ENCODE assay signal across 17 cellular contexts in the genomic region with DNA sequence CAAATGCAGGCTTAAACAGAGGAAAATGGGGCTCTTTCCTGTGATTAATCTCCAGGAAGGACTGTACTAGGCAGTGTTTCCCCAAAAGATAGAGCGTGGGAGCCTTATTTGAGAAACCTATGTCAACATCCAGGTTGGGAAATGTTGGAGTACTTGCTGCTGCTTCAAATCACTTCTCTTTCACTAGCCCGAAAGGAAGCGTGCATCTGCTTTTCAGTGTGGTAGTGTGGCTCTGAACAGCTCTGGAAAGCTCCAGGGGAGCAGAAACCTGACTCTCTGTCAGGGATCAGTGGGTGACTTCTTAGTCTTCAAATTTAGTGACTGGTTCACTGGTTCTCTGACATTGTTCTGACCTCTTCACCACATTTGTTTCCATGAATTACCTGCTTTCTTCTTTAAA. TPM values are rescaled to one million over a fixed set of nuclear protein-coding genes. Genes with fewer than 3 reads are reported as not detected.
DNase-seq lines count a peak whose midpoint lies in the region; ATAC-seq, FAIRE-seq and TF ChIP-seq lines count a peak whose summit lies in the region.
"Had no signal": no experiment of that assay in that cellular context is flagged by ENCODE, and none has a peak within 500 bp of the region (broad histone marks: within the 10 kb centered on the region; RNA-seq: fewer than 3 reads in every experiment).

No MANE protein-coding gene starts in this region.

- H3K4me2 ChIP-seq in astrocyte (ENCODE audit: low read length) (peak overlapping the region; percentile 86), hepatocyte (peak overlapping the region; percentile 15)

- H3K79me2 ChIP-seq in astrocyte (ENCODE audit: insufficient read depth, low read length) (no peaks in the 10 kb centered on the region), hepatocyte (peaks cover 5% of the 10 kb centered on the region)

- no peaks in the 10 kb centered on the region for H3K9me3 Mint-ChIP-seq in HFFc6
- no peaks in the 10 kb centered on the region for H3K9me3 Mint-ChIP-seq in astrocyte (ENCODE audit: unreplicated experiment)
- H3K9me3 Mint-ChIP-seq in activated CD4-positive, alpha-beta memory T cell treated with anti-CD3 and anti-CD28 coated beads for 36 hours: no peaks in the 10 kb centered on the region
- H3K9me3 Mint-ChIP-seq in activated CD4-positive, alpha-beta T cell treated with anti-CD3 and anti-CD28 coated beads for 36 hours (ENCODE audit: low read depth): no peaks in the 10 kb centered on the region
- H3K9me3 Mint-ChIP-seq: activated CD4-positive, alpha-beta T cell treated with anti-CD3 and anti-CD28 coated beads, Interleukin-2, amount 10 ng/mL, durations not matched to agents 24 days and 14 days; CD8-positive, alpha-beta T cell; stimulated activated naive CD8-positive, alpha-beta T cell treated with anti-CD3 and anti-CD28 coated beads, Interleukin-15, Interleukin-2, amounts not matched to agents 100 ng/mL and 50 ng/mL, for 24 hours had no signal

- no peaks in the 10 kb centered on the region for H4K20me1 ChIP-seq in astrocyte (ENCODE audit: insufficient read depth, low read length)
- H4K20me1 ChIP-seq in hepatocyte (ENCODE audit: insufficient read depth, poor library complexity, severe bottlenecking): peaks cover 5% of the 10 kb centered on the region

- H3K27ac ChIP-seq in astrocyte (ENCODE audit: low read depth, low read length) (no peak overlapping the region), hepatocyte (peak overlapping the region; percentile 57), small intestine (ENCODE audit: low read depth in 1 of 2, low read length in 1 of 2) (peak overlapping the region; percentile 57 to 89)

- H3K9ac ChIP-seq in astrocyte (ENCODE audit: low read length): peak overlapping the region; percentile 84

- H3K4me3 ChIP-seq in astrocyte (ENCODE audit: insufficient read depth, low read depth, low read length): no peak overlapping the region
- no peak overlapping the region for H3K4me3 ChIP-seq in hepatocyte
- H3K4me3 ChIP-seq in small intestine (ENCODE audit: low read depth in 1 of 2, low read length in 2 of 2): no peak overlapping the region

- H3K9me2 ChIP-seq in hepatocyte (replicated peaks; ENCODE audit: insufficient read depth): no peaks in the 10 kb centered on the region

- H3K4me3 Mint-ChIP-seq in HFFc6 (no peak overlapping the region), astrocyte (ENCODE audit: unreplicated experiment) (no peak overlapping the region)
- H3K4me3 Mint-ChIP-seq in activated CD4-positive, alpha-beta memory T cell treated with anti-CD3 and anti-CD28 coated beads for 36 hours: no peak overlapping the region
- H3K4me3 Mint-ChIP-seq in activated CD4-positive, alpha-beta T cell treated with anti-CD3 and anti-CD28 coated beads for 36 hours: no peak overlapping the region
- H3K4me3 Mint-ChIP-seq: activated CD4-positive, alpha-beta T cell treated with anti-CD3 and anti-CD28 coated beads, Interleukin-2, amount 10 ng/mL, durations not matched to agents 24 days and 14 days; CD8-positive, alpha-beta T cell; stimulated activated naive CD8-positive, alpha-beta T cell treated with anti-CD3 and anti-CD28 coated beads, Interleukin-15, Interleukin-2, amounts not matched to agents 100 ng/mL and 50 ng/mL, for 24 hours had no signal

- H3K9me3 ChIP-seq in astrocyte (ENCODE audit: insufficient read depth, low read depth, low read length) (no peaks in the 10 kb centered on the region), hepatocyte (ENCODE audit: low read depth) (no peaks in the 10 kb centered on the region), small intestine (ENCODE audit: control insufficient read depth, low read depth) (no peaks in the 10 kb centered on the region)

- no peak for FAIRE-seq in astrocyte (lab: Jason Lieb, UNC)
- FAIRE-seq in small intestine (lab: Jason Lieb, UNC): no peak
- FAIRE-seq: RCC 7860 had no signal

- no peak for ATAC-seq in activated CD4-positive, alpha-beta T cell treated with anti-CD3 and anti-CD28 coated beads for 36 hours
- ATAC-seq: CD8-positive, alpha-beta T cell had no signal

- POLR2A ChIA-PET in activated CD4-positive, alpha-beta memory T cell treated with anti-CD3 and anti-CD28 coated beads for 36 hours (lab: Charles Lee): no interaction called here
- POLR2A ChIA-PET in activated CD4-positive, alpha-beta T cell treated with anti-CD3 and anti-CD28 coated beads for 36 hours (lab: Charles Lee): no interaction called here

- H3K36me3 Mint-ChIP-seq in HFFc6 (ENCODE audit: low read depth) (0 out of 2 replicates have a peak, but pooled peaks cover 3% of the 10 kb centered on the region), astrocyte (ENCODE audit: low read depth, unreplicated experiment) (no peaks in the 10 kb centered on the region)
- H3K36me3 Mint-ChIP-seq in activated CD4-positive, alpha-beta memory T cell treated with anti-CD3 and anti-CD28 coated beads for 36 hours: peaks cover 4% of the 10 kb centered on the region
- peaks cover 7% of the 10 kb centered on the region for H3K36me3 Mint-ChIP-seq in activated CD4-positive, alpha-beta T cell treated with anti-CD3 and anti-CD28 coated beads for 36 hours (ENCODE audit: low read depth)

- H2AFZ ChIP-seq in astrocyte (ENCODE audit: low read depth, low read length) (no peak overlapping the region), hepatocyte (no peak overlapping the region)

- peaks cover 4% of the 10 kb centered on the region for H3K36me3 ChIP-seq in astrocyte (ENCODE audit: insufficient read depth, low read length)
- H3K36me3 ChIP-seq in hepatocyte (replicated peaks; ENCODE audit: insufficient read depth, low read depth): no peaks in the 10 kb centered on the region
- H3K36me3 ChIP-seq in small intestine (ENCODE audit: control insufficient read depth in 2 of 2, insufficient read depth in 2 of 2, low read length in 2 of 2): peaks cover 0 to 2% of the 10 kb centered on the region in 2 donors

- DNase-seq in HFFc6: no peak
- no peak for DNase-seq in astrocyte (ENCODE audit: low read depth)
- DNase-seq in hepatocyte (ENCODE audit: low spot score): no peak
- DNase-seq in small intestine: no peak
- no peak for DNase-seq in activated CD4-positive, alpha-beta memory T cell treated with anti-CD3 and anti-CD28 coated beads for 36 hours
- no peak for DNase-seq in medulla oblongata (ENCODE audit: extremely low spot score)
- DNase-seq in activated CD4-positive, alpha-beta T cell treated with anti-CD3 and anti-CD28 coated beads for 36 hours: no peak
- DNase-seq in HPDE6-E6E7 (ENCODE audit: extremely low spot score): no peak
- DNase-seq: activated CD4-positive, alpha-beta T cell treated with anti-CD3 and anti-CD28 coated beads, Interleukin-2, amount 10 ng/mL, durations not matched to agents 24 days and 14 days; CD8-positive, alpha-beta T cell; MV-4-11; T-helper 2 cell had no signal

- H3K27ac Mint-ChIP-seq in HFFc6 (peak overlapping the region; percentile 98), astrocyte (ENCODE audit: unreplicated experiment) (peak overlapping the region; percentile 66)
- no peak overlapping the region for H3K27ac Mint-ChIP-seq in activated CD4-positive, alpha-beta memory T cell treated with anti-CD3 and anti-CD28 coated beads for 36 hours
- no peak overlapping the region for H3K27ac Mint-ChIP-seq in activated CD4-positive, alpha-beta T cell treated with anti-CD3 and anti-CD28 coated beads for 36 hours
- H3K27ac Mint-ChIP-seq: activated CD4-positive, alpha-beta T cell treated with anti-CD3 and anti-CD28 coated beads, Interleukin-2, amount 10 ng/mL, durations not matched to agents 24 days and 14 days; CD8-positive, alpha-beta T cell; stimulated activated naive CD8-positive, alpha-beta T cell treated with anti-CD3 and anti-CD28 coated beads, Interleukin-15, Interleukin-2, amounts not matched to agents 100 ng/mL and 50 ng/mL, for 24 hours had no signal

- CTCF ChIA-PET in activated CD4-positive, alpha-beta memory T cell treated with anti-CD3 and anti-CD28 coated beads for 36 hours (lab: Charles Lee): interaction anchor here (0.7 kb wide), 1 partner anchor 10 kb away, joined by 3 read pairs; no protein-coding TSS in a partner anchor
- CTCF ChIA-PET in activated CD4-positive, alpha-beta T cell treated with anti-CD3 and anti-CD28 coated beads for 36 hours (lab: Charles Lee): no interaction called here

- no peak for TF ChIP-seq CTCF in HFFc6 (IDR thresholded peaks at IDR 0.05)
- no peak for TF ChIP-seq CTCF in astrocyte (IDR thresholded peaks at IDR 0.05; ENCODE audit: insufficient read depth, low read depth, low read length)
- no peak for TF ChIP-seq CTCF in hepatocyte (IDR thresholded peaks at IDR 0.05; ENCODE audit: poor library complexity)

- 60% methylated on average over 3 of the region's 3 CpGs for WGBS in hepatocyte (ENCODE audit: low lambda C conversion rate, missing lambda C conversion rate)
- 62 to 74% (median 65%) methylated on average over 3 of the region's 3 CpGs for WGBS in small intestine, 3 donors

- peaks cover 56% of the 10 kb centered on the region for H3K4me1 Mint-ChIP-seq in HFFc6 (ENCODE audit: low read depth)
- peaks cover 43% of the 10 kb centered on the region for H3K4me1 Mint-ChIP-seq in astrocyte (ENCODE audit: low read depth, unreplicated experiment)
- H3K4me1 Mint-ChIP-seq in activated CD4-positive, alpha-beta memory T cell treated with anti-CD3 and anti-CD28 coated beads for 36 hours (ENCODE audit: low read depth): peaks cover 8% of the 10 kb centered on the region
- H3K4me1 Mint-ChIP-seq in activated CD4-positive, alpha-beta T cell treated with anti-CD3 and anti-CD28 coated beads for 36 hours: peaks cover 3% of the 10 kb centered on the region

- H3K4me1 ChIP-seq in astrocyte (ENCODE audit: insufficient read depth, low read length) (peaks cover 47% of the 10 kb centered on the region), hepatocyte (ENCODE audit: insufficient read depth) (peaks cover 25% of the 10 kb centered on the region), small intestine (ENCODE audit: control insufficient read depth in 2 of 2, insufficient read depth in 1 of 2, low read depth in 1 of 2, low read length in 1 of 2) (peaks cover 0 to 5% of the 10 kb centered on the region in 2 donors)

- H3K27me3 Mint-ChIP-seq in HFFc6 (ENCODE audit: insufficient read depth) (no peaks in the 10 kb centered on the region), astrocyte (ENCODE audit: low read depth, unreplicated experiment) (no peaks in the 10 kb centered on the region)
- no peaks in the 10 kb centered on the region for H3K27me3 Mint-ChIP-seq in activated CD4-positive, alpha-beta memory T cell treated with anti-CD3 and anti-CD28 coated beads for 36 hours
- no peaks in the 10 kb centered on the region for H3K27me3 Mint-ChIP-seq in activated CD4-positive, alpha-beta T cell treated with anti-CD3 and anti-CD28 coated beads for 36 hours
- H3K27me3 Mint-ChIP-seq: activated CD4-positive, alpha-beta T cell treated with anti-CD3 and anti-CD28 coated beads, Interleukin-2, amount 10 ng/mL, durations not matched to agents 24 days and 14 days; stimulated activated naive CD8-positive, alpha-beta T cell treated with anti-CD3 and anti-CD28 coated beads, Interleukin-15, Interleukin-2, amounts not matched to agents 100 ng/mL and 50 ng/mL, for 24 hours had no signal

- H3K27me3 ChIP-seq in astrocyte (ENCODE audit: insufficient read depth, low read length) (no peaks in the 10 kb centered on the region), hepatocyte (no peaks in the 10 kb centered on the region), small intestine (ENCODE audit: control insufficient read depth in 2 of 2, insufficient read depth in 2 of 2, low read length in 2 of 2) (no peaks in the 10 kb centered on the region)

- intact Hi-C loops in activated CD4-positive, alpha-beta memory T cell treated with anti-CD3 and anti-CD28 coated beads for 36 hours (cut with micrococcal nuclease): no loop called here
- intact Hi-C loops in activated CD4-positive, alpha-beta T cell treated with anti-CD3 and anti-CD28 coated beads for 36 hours (cut with DNase I, micrococcal nuclease): no loop called here

RNA-seq across cellular contexts. Expression of a gene that starts 36.8 kb away (rescaled TPM):
- 10 to 100 TPM in 2 of 6 experiments, 1 to 10 TPM in 4; 9.2 to 11.3 (median 9.8) TPM for total RNA-seq in HFFc6 (2021; fragmentation: NEBNext Ultra II Directional; extraction: Animal tissue kit (Norgen Biotek cat#: 25700))
- total RNA-seq in astrocyte (14.5 and 15.2 TPM in 2 replicates), hepatocyte (17.7 and 28.5 TPM in 2 replicates)
- polyA plus RNA-seq in hepatocyte (9.6 and 13.5 TPM in 2 replicates), small intestine (10 to 100 TPM; 22.2 to 40.0 (median 27.6) TPM)
- total RNA-seq in activated CD4-positive, alpha-beta memory T cell treated with anti-CD3 and anti-CD28 coated beads for 36 hours: 10 to 100 TPM; 25.4 to 25.5 TPM
- total RNA-seq in activated CD4-positive, alpha-beta T cell treated with anti-CD3 and anti-CD28 coated beads for 36 hours: 10 to 100 TPM; 18.4 to 27.8 TPM

RNA-seq across cellular contexts. Expression of a gene that starts 58.3 kb away (rescaled TPM):
- total RNA-seq in HFFc6 (2021; fragmentation: NEBNext Ultra II Directional; extraction: Animal tissue kit (Norgen Biotek cat#: 25700)): not detected
- total RNA-seq in astrocyte (not detected in 2 replicates), hepatocyte (1.6 TPM in 2 replicates)
- polyA plus RNA-seq in hepatocyte (2.2 and 2.3 TPM in 2 replicates), small intestine (10 to 100 TPM in 2 of 3 donors, 1 to 10 TPM in 1; 2.6 to 26.4 (median 25.9) TPM)
- total RNA-seq in activated CD4-positive, alpha-beta memory T cell treated with anti-CD3 and anti-CD28 coated beads for 36 hours: not detected
- total RNA-seq in activated CD4-positive, alpha-beta T cell treated with anti-CD3 and anti-CD28 coated beads for 36 hours: under 1 TPM in 1 of 2 experiments, not detected in 1; 0.11 TPM
- total RNA-seq: CD8-positive, alpha-beta T cell; epithelial cell of proximal tubule; myocyte; NCI-H460 had no signal

Comparison
In these comparisons a context has a peak if more than half of its experiments do, and no peak if none do; other contexts are left out.
1. H3K27ac Mint-ChIP-seq: peak in HFFc6 (single experiment) and astrocyte (single experiment); none in activated CD4-positive, alpha-beta memory T cell treated with anti-CD3 and anti-CD28 coated beads for 36 hours (single experiment) and activated CD4-positive, alpha-beta T cell treated with anti-CD3 and anti-CD28 coated beads for 36 hours (single experiment).